In the genomic region with DNA sequence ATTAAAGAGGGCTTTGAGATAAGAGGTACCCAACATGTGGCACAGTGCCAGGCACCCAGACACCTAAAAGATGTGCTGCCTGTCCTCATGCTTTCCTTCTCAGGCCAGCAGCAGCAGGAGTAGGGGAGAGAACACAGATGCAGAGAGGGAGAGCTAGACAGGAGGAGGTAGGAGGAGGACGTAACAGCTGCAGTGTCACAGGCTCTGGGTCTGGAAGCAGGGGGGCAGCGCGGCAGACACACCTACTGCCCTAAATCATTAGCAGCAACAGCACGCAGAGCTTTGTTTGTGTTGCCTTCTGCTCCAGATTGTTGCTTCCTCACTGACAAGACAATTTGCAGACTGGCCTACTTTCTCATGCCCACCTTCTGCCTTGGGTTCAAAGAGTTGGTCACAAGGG, we compare ENCODE assay signal across 1 cellular context.
TF ChIP-seq lines count a peak whose summit lies in the region.

No MANE protein-coding gene starts in this region.

TF ChIP-seq in HEK293, 187 proteins besides CTCF, POLR2A, EP300 and RAD21 (continued from another document):
- TF ChIP-seq ZNF335 (tag by site-specific recombination; conservative IDR thresholded peaks at IDR 0.05) = 0 out of 2 replicates have a peak, but pooled peaks have one; percentile 19
